ENCODE assay signal across 10 cellular contexts in the genomic region with DNA sequence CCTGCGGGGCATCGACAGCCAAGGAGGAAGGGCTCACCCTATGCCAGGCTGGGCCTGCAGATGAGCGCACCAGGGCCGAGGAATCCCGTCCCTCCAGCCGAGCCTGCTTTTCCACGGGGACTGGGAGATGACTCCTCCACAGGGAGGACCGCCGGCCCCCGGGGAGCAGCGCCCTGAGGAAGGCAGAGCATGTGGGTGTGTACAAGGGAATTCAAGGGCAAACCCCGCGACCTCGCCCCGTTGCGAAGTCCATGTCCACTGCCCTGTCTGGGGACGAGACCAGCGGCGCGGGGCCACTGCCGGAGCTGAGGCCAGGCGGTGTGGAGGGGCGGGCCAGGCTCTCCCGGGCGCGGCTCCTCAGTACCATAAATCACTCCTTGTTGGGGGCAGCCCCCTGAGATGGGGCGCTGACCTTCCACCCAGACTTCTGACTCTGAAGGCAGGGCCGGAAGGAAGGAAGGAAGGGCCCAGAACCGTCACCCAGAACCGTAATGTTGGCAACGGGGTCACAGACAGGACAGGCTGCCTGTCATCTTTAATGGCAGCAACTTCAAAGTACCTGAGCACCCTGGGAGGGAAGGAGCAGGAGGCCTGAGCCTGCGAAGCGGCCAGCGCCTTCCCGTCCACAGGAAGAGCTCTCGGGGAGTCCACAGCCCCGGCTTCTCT. TPM values are rescaled to one million over a fixed set of nuclear protein-coding genes. Genes with fewer than 3 reads are reported as not detected.
DNase-seq lines count a peak whose midpoint lies in the region; ATAC-seq and TF ChIP-seq lines count a peak whose summit lies in the region.
"Had no signal": no experiment of that assay in that cellular context is flagged by ENCODE, and none has a peak within 500 bp of the region (broad histone marks: within the 10 kb centered on the region; RNA-seq: fewer than 3 reads in every experiment).

No MANE protein-coding gene starts in this region.

- no peak for TF ChIP-seq RAD21 in IMR-90 (IDR thresholded peaks at IDR 0.05; ENCODE audit: low read length)

- H3K4me1 ChIP-seq in IMR-90 (ENCODE audit: control insufficient read depth, insufficient read depth, low read length) (no peaks in the 10 kb centered on the region), thoracic aorta (ENCODE audit: control insufficient read depth in 1 of 2, low read depth in 2 of 2) (peaks cover 27 to 33% of the 10 kb centered on the region in 2 donors)

- in situ Hi-C loops in IMR-90 (cut with MboI; ENCODE audit: low sequenced_read_pairs), result no loop called here

- 90% methylated on average over 14 of the region's 37 CpGs; no CpG with 5 or more reads in 1 of the 2 experiments for WGBS in IMR-90 (ENCODE audit: extremely low coverage in 2 of 2, insufficient read length in 1 of 2), 2 experiments

- H2BK20ac ChIP-seq in IMR-90 (ENCODE audit: low read depth, low read length), result no peak overlapping the region

- intact Hi-C loops in IMR-90 (cut with micrococcal nuclease), result no loop called here
- intact Hi-C loops in dendritic cell treated with granulocyte-macrophage colony-stimulating factor and Interleukin-4, amounts not matched to agents 40 ng/mL and 50 ng/mL, for 4 days (cut with micrococcal nuclease), result loop anchor here (2.0 kb wide), 1 partner anchor 14 kb away; no protein-coding TSS in a partner anchor

- peak overlapping the region; percentile 59 for H3K4me3 Mint-ChIP-seq in dendritic cell treated with granulocyte-macrophage colony-stimulating factor and Interleukin-4, amounts not matched to agents 40 ng/mL and 50 ng/mL, for 4 days
- peak overlapping the region; percentile 4 for H3K4me3 Mint-ChIP-seq in memory B cell
- H3K4me3 Mint-ChIP-seq: T-helper 2 cell treated with Interferon-gamma antibody and Interleukin-4, amounts not matched to agents 5 μg/mL and 100 μg/mL, for 36 hours had no signal

- peaks cover 65% of the 10 kb centered on the region for H3K36me3 Mint-ChIP-seq in dendritic cell treated with granulocyte-macrophage colony-stimulating factor and Interleukin-4, amounts not matched to agents 40 ng/mL and 50 ng/mL, for 4 days (ENCODE audit: low read depth)
- peaks cover 20% of the 10 kb centered on the region for H3K36me3 Mint-ChIP-seq in memory B cell

- H3K27me3 ChIP-seq in IMR-90 (ENCODE audit: control insufficient read depth, insufficient read depth, low read length), result no peaks in the 10 kb centered on the region
- H3K27me3 ChIP-seq in thoracic aorta (replicated peaks; ENCODE audit: insufficient read depth), result no peaks in the 10 kb centered on the region

- BruUV-seq in IMR-90 (replicated peaks; lab: Mats Ljungman, UMichigan), result no TSS peak

- H4K91ac ChIP-seq in IMR-90 (ENCODE audit: insufficient read depth, low read depth, low read length), result no peak overlapping the region

- H3K27me3 Mint-ChIP-seq in dendritic cell treated with granulocyte-macrophage colony-stimulating factor and Interleukin-4, amounts not matched to agents 40 ng/mL and 50 ng/mL, for 4 days, result no peaks in the 10 kb centered on the region
- H3K27me3 Mint-ChIP-seq in memory B cell, result no peaks in the 10 kb centered on the region

- H3K9ac ChIP-seq in IMR-90 (ENCODE audit: low read depth, low read length), result no peak overlapping the region

- no peak overlapping the region for H2AFZ ChIP-seq in IMR-90 (replicated peaks; ENCODE audit: low read length, poor library complexity)

- no peak overlapping the region for H2BK120ac ChIP-seq in IMR-90 (ENCODE audit: low read depth, low read length)

- POLR2A ChIA-PET in IMR-90 (lab: Charles Lee; ENCODE audit: unreplicated experiment), result no interaction called here

- CTCF ChIA-PET in IMR-90 (lab: Yijun Ruan, JAX), result no interaction called here

- no peak overlapping the region for H3K56ac ChIP-seq in IMR-90 (ENCODE audit: extremely low read depth, insufficient read depth, low read length)

- H4K5ac ChIP-seq in IMR-90 (ENCODE audit: low read depth, low read length), result no peak overlapping the region

- H3K79me1 ChIP-seq in IMR-90 (ENCODE audit: low read depth in 1 of 2, low read length in 2 of 2), result peaks cover 36 to 66% of the 10 kb centered on the region in 2 experiments

- no peak overlapping the region for H4K8ac ChIP-seq in IMR-90 (ENCODE audit: low read depth in 2 of 2, low read length in 2 of 2)

- TF ChIP-seq POLR2A in IMR-90 (IDR thresholded peaks at IDR 0.05; ENCODE audit: low read depth, low read length) (no peak), GM18505 (IDR thresholded peaks at IDR 0.05; ENCODE audit: borderline replicate concordance, extremely low read depth, insufficient read depth, insufficient read length) (no peak)

- H3K27ac ChIP-seq in IMR-90 (ENCODE audit: insufficient read depth, low read length), result no peak overlapping the region
- peak overlapping the region; percentile 52 to 60 for H3K27ac ChIP-seq in thoracic aorta

- no peak overlapping the region for H2BK5ac ChIP-seq in IMR-90 (ENCODE audit: low read depth, low read length, poor library complexity, severe bottlenecking)

- no peak overlapping the region for H2BK15ac ChIP-seq in IMR-90 (ENCODE audit: low read depth, low read length)

- H3K4me2 ChIP-seq in IMR-90 (ENCODE audit: low read depth, low read length), result no peak overlapping the region

- peaks cover 15% of the 10 kb centered on the region for H3K9me1 ChIP-seq in IMR-90 (ENCODE audit: insufficient read depth, low read length)

- peaks cover 11% of the 10 kb centered on the region for H3K36me3 ChIP-seq in IMR-90 (ENCODE audit: control insufficient read depth, insufficient read depth, low read length)
- H3K36me3 ChIP-seq in thoracic aorta, result no peaks in the 10 kb centered on the region

- H3K4me1 Mint-ChIP-seq in dendritic cell treated with granulocyte-macrophage colony-stimulating factor and Interleukin-4, amounts not matched to agents 40 ng/mL and 50 ng/mL, for 4 days (ENCODE audit: low read depth), result peaks cover 92% of the 10 kb centered on the region
- peaks cover 51% of the 10 kb centered on the region for H3K4me1 Mint-ChIP-seq in memory B cell

- H3K18ac ChIP-seq in IMR-90 (ENCODE audit: low read depth, low read length), result no peak overlapping the region

- H2AK5ac ChIP-seq in IMR-90 (ENCODE audit: low read depth, low read length), result no peak overlapping the region

- H3K23ac ChIP-seq in IMR-90 (ENCODE audit: low read depth, low read length), result no peak overlapping the region

- H4K20me1 ChIP-seq in IMR-90 (ENCODE audit: insufficient read depth, low read length), result peaks cover 35% of the 10 kb centered on the region

- dilution Hi-C loops in IMR-90 (cut with HindIII; ENCODE audit: low sequenced_read_pairs, unreplicated experiment), result no loop called here

- H3K4ac ChIP-seq in IMR-90 (ENCODE audit: low read depth, low read length), result no peak overlapping the region

- no peak overlapping the region for H3K14ac ChIP-seq in IMR-90 (replicated peaks; ENCODE audit: low read depth, low read length)

- H3K4me3 ChIP-seq in IMR-90 (ENCODE audit: insufficient read depth, low read depth, low read length), result no peak overlapping the region
- peak overlapping the region; percentile 27 for H3K4me3 ChIP-seq in thoracic aorta

- TF ChIP-seq CTCF in IMR-90 (conservative IDR thresholded peaks at IDR 0.05; ENCODE audit: low read depth, low read length), result no peak
- TF ChIP-seq CTCF in thoracic aorta (IDR thresholded peaks at IDR 0.05), result no peak

- H2AK9ac ChIP-seq in IMR-90 (replicated peaks; ENCODE audit: low read depth, low read length, poor library complexity), result no peak overlapping the region

- DNase-seq in IMR-90, result no peak
- no peak for DNase-seq in memory B cell (ENCODE audit: low spot score in 2 of 2)
- DNase-seq in thoracic aorta (ENCODE audit: low spot score), result no peak
- DNase-seq in NK-92 (lab: John Stamatoyannopoulos, UW; ENCODE audit: unreplicated experiment), result no peak
- DNase-seq: GDM1 had no signal

- ATAC-seq in IMR-90 (ENCODE audit: low read depth) (peak; percentile 29), memory B cell (ENCODE audit: low read depth) (peak; percentile 13), thoracic aorta (ENCODE audit: insufficient number of reproducible peaks, low FRiP score, low read depth) (no peak), GM18505 (IDR thresholded peaks at IDR 0.05; ENCODE audit: unreplicated experiment) (no peak), GM18519 (IDR thresholded peaks at IDR 0.05; ENCODE audit: low FRiP score, unreplicated experiment) (no peak), GM19395 (IDR thresholded peaks at IDR 0.05; ENCODE audit: unreplicated experiment) (no peak)

- H3K27ac Mint-ChIP-seq in dendritic cell treated with granulocyte-macrophage colony-stimulating factor and Interleukin-4, amounts not matched to agents 40 ng/mL and 50 ng/mL, for 4 days, result peak overlapping the region; percentile 97
- H3K27ac Mint-ChIP-seq in memory B cell, result peak overlapping the region; percentile 82

- no peaks in the 10 kb centered on the region for H3K9me3 Mint-ChIP-seq in dendritic cell treated with granulocyte-macrophage colony-stimulating factor and Interleukin-4, amounts not matched to agents 40 ng/mL and 50 ng/mL, for 4 days
- H3K9me3 Mint-ChIP-seq in memory B cell, result no peaks in the 10 kb centered on the region
- H3K9me3 Mint-ChIP-seq: T-helper 2 cell treated with Interferon-gamma antibody and Interleukin-4, amounts not matched to agents 5 μg/mL and 100 μg/mL, for 36 hours had no signal

- H3K9me3 ChIP-seq in IMR-90 (ENCODE audit: control insufficient read depth, insufficient read depth, low read length), result no peaks in the 10 kb centered on the region
- H3K9me3 ChIP-seq in thoracic aorta, result no peaks in the 10 kb centered on the region

TF ChIP-seq in IMR-90, 13 proteins besides CTCF, POLR2A, EP300 and RAD21 (continues in another document):
- TF ChIP-seq RFX5 (IDR thresholded peaks at IDR 0.05; ENCODE audit: low read depth, low read length) (no peak), CEBPB (IDR thresholded peaks at IDR 0.05; ENCODE audit: low read depth, low read length) (no peak), FOS (IDR thresholded peaks at IDR 0.05; ENCODE audit: low read depth, low read length) (no peak), SMC3 (IDR thresholded peaks at IDR 0.05; ENCODE audit: low read depth, low read length) (no peak)
- TF ChIP-seq, protein P1, sequence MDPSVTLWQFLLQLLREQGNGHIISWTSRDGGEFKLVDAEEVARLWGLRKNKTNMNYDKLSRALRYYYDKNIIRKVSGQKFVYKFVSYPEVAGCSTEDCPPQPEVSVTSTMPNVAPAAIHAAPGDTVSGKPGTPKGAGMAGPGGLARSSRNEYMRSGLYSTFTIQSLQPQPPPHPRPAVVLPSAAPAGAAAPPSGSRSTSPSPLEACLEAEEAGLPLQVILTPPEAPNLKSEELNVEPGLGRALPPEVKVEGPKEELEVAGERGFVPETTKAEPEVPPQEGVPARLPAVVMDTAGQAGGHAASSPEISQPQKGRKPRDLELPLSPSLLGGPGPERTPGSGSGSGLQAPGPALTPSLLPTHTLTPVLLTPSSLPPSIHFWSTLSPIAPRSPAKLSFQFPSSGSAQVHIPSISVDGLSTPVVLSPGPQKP (IDR thresholded peaks at IDR 0.05; ENCODE audit: borderline replicate concordance, low read depth, low read length), result no peak

RNA-seq across cellular contexts. Expression of gene RNF34, which starts 52.6 kb away (rescaled TPM):
- total RNA-seq in IMR-90 (2012; rRNA removed) (69.4 and 69.5 TPM in 2 replicates), thoracic aorta (10 to 100 TPM; 55.5 to 55.8 TPM)
- 33.2 and 39.4 TPM in 2 replicates for polyA plus RNA-seq in IMR-90 (2012; rRNA removed)
- polyA plus RNA-seq in IMR-90 (2012; cell fraction: cytosol; rRNA removed), result 19.0 and 26.8 TPM in 2 replicates
- 34.9 and 48.9 TPM in 2 replicates for polyA plus RNA-seq in IMR-90 (2012; cell fraction: nucleus; rRNA removed; ENCODE audit: low replicate concordance)

Comparison
In these comparisons a context has a peak if more than half of its experiments do, and no peak if none do; other contexts are left out.
1. ATAC-seq: peak in IMR-90 (single experiment) and memory B cell (single experiment); none in thoracic aorta (single experiment), GM18505 (single experiment), GM18519 (single experiment) and GM19395 (single experiment).